In the genomic region with DNA sequence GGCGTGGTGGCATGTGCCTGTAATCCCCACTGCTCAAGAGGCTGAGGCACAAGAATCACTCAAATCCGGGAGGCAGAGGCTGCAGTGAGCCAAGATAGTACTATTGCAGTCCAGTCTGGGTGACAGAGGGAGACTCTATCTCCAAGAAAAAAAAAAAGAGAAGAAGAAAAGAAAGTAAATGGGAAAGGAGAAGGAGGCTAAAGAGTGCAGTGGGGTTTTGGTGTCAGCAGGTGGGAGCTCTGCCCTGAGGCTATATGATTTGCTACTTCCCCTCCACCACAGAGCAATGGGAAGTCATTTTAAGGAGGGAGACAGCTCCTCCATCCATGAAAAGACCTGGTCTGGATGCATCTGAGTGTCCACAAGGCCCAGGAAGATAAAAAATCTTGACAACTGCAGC, we compare ENCODE assay signal across 27 cellular contexts. TPM values are rescaled to one million over a fixed set of nuclear protein-coding genes. Genes with fewer than 3 reads are reported as not detected.
"Had no signal": no experiment of that assay in that cellular context is flagged by ENCODE, and none has a peak within 500 bp of the region (broad histone marks: within the 10 kb centered on the region; RNA-seq: fewer than 3 reads in every experiment).

No MANE protein-coding gene starts in this region.

- FAIRE-seq: endometrium, islet of Langerhans, keratinocyte had no signal

- ATAC-seq: effector memory CD8-positive, alpha-beta T cell; esophagus mucosa; gastrocnemius medialis; heart right ventricle; left cardiac atrium; left lung; left ventricle myocardium superior; lower lobe of right lung; mucosa of descending colon had no signal

- H3K27me3 ChIP-seq: colonic mucosa, heart right ventricle, left lung had no signal

- H3K27ac ChIP-seq: colonic mucosa, epithelial cell of prostate, esophagus squamous epithelium, gastrocnemius medialis, heart right ventricle, left lung, lower lobe of right lung had no signal

- H3K9me3 ChIP-seq: colonic mucosa, gastrocnemius medialis had no signal

- DNase-seq: colonic mucosa; cortex of kidney; effector CD8-positive, alpha-beta T cell; effector memory CD8-positive, alpha-beta T cell; endodermal cell; erythroblast; esophagus squamous epithelium; foreskin fibroblast; foreskin melanocyte; gastrocnemius medialis; glutamatergic neuron; head of caudate nucleus; heart right ventricle; hippocampal formation; left cardiac atrium; left ventricle myocardium superior; lower lobe of right lung; mesenchymal stem cell; mucosa of descending colon; naive B cell had no signal

- H3K36me3 ChIP-seq: colonic mucosa, esophagus squamous epithelium, gastrocnemius medialis, heart right ventricle, left lung, lower lobe of right lung had no signal

- H3K4me1 ChIP-seq: colonic mucosa, esophagus squamous epithelium, gastrocnemius medialis, heart right ventricle, left lung, lower lobe of right lung had no signal

- H3K4me3 ChIP-seq: colonic mucosa, esophagus squamous epithelium, gastrocnemius medialis, heart right ventricle, left lung, lower lobe of right lung, mucosa of descending colon had no signal

RNA-seq across cellular contexts. Expression of a gene that starts 23.1 kb away (rescaled TPM):
- total RNA-seq: gastrocnemius medialis, left ventricle myocardium superior, lower leg skin had no signal
